Comparison of ENCODE assay signal across 8 cellular contexts in the genomic region with DNA sequence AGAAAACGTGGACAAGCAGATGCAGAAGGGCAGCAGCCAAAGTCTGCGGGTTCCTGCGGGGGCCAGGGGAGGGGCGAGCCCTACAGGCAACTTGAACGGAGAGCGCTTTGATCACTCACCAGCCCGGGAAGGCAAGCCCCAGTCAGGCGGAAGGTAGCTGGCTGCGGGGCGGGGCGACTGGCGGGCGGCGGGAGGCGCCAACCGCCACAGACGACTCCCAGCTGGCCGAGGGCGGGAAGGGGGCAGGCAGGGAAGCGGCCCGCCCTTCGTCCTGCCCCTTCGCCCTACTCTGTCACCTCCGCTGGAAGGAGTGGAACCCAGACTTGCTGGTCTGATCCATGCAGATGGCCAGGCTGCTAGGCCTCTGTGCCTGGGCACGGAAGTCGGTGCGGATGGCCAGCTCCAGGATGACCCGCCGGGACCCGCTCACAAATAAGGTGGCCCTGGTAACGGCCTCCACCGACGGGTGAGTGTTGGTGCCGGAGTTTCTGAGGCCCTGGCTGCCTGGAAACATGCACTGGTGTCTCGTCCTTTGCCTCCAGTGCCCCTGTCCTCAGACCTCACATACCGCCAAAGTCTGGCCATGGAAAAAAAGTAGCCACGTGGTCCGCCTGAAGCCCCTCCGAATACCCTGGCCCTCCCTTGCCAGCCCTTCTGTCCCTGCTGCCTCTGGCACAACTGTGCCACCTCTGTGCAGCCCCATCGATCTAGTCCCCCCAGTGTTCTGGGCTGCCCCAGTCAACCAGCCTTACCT. TPM values are rescaled to one million over a fixed set of nuclear protein-coding genes. Genes with fewer than 3 reads are reported as not detected.
DNase-seq lines count a peak whose midpoint lies in the region; ATAC-seq and TF ChIP-seq lines count a peak whose summit lies in the region.
"Not testable (repeated sequence)": the region's sequence is repeated elsewhere in the genome, so short reads cannot be mapped to it uniquely, and the experiment has no call there.

A gene (plus strand): TSS at position 320 of the 754 bp plus-strand sequence. CDS start 19 bp downstream, at position 339.

- H3K27me3 Mint-ChIP-seq in nephron (ENCODE audit: low read depth) = not testable (repeated sequence)

- H3K4me3 Mint-ChIP-seq in nephron = peak within 1 kb of the TSS; percentile 77 to 84 (median 79)

- H3K4me3 ChIP-seq in DOHH2 (ENCODE audit: low read length) = peak within 1 kb of the TSS; percentile 74
- peak within 1 kb of the TSS; percentile 35 for H3K4me3 ChIP-seq in fibroblast of the aortic adventitia (ENCODE audit: low read depth, low read length)

- not testable (repeated sequence) for H3K9me2 ChIP-seq in DOHH2 (replicated peaks; ENCODE audit: control insufficient read depth, low read length)

- not testable (repeated sequence) for H3K27ac ChIP-seq in DOHH2 (ENCODE audit: low read depth, low read length)

- H3K9me3 Mint-ChIP-seq in nephron = not testable (repeated sequence)

- not testable (repeated sequence) for H3F3A ChIP-seq in DOHH2 (ENCODE audit: control insufficient read depth, insufficient read depth)

- peak within 1 kb of the TSS; percentile 81 to 93 (median 84) for H3K27ac Mint-ChIP-seq in nephron

- peaks cover 10% of the 10 kb centered on the region for H3K4me1 ChIP-seq in DOHH2 (ENCODE audit: control insufficient read depth, low read length)

- H3K4me2 ChIP-seq in DOHH2 (ENCODE audit: low read length) = peak within 1 kb of the TSS; percentile 68

- TF ChIP-seq CTCF in DOHH2 (IDR thresholded peaks at IDR 0.05; ENCODE audit: low read depth, low read length, poor library complexity, severe bottlenecking); fibroblast of the aortic adventitia (IDR thresholded peaks at IDR 0.05; ENCODE audit: insufficient read depth, low read length); nephron (IDR thresholded peaks at IDR 0.05; ENCODE audit: unreplicated experiment in 3 of 3): not testable (repeated sequence)

- not testable (repeated sequence) for H4K20me1 ChIP-seq in DOHH2 (ENCODE audit: control insufficient read depth, insufficient read depth, low read depth, low read length)

- H3K36me3 Mint-ChIP-seq in nephron (ENCODE audit: low read depth) = not testable (repeated sequence)

- H3K79me2 ChIP-seq in DOHH2 (ENCODE audit: control insufficient read depth, low read length) = not testable (repeated sequence)

- peak; percentile 82 for ATAC-seq in GM21528 (IDR thresholded peaks at IDR 0.05; ENCODE audit: low FRiP score, unreplicated experiment)

- H3K36me3 ChIP-seq in DOHH2 (ENCODE audit: control insufficient read depth, low read length) = not testable (repeated sequence)

- peaks cover 43% of the 10 kb centered on the region for H3K4me1 Mint-ChIP-seq in nephron

- H3K27me3 ChIP-seq in DOHH2 (ENCODE audit: control insufficient read depth, low read length) = not testable (repeated sequence)

- DNase-seq in HT-29 (ENCODE audit: low spot score) (peak; percentile 80), SIG-M5 (lab: John Stamatoyannopoulos, UW) (peak; percentile 15), fibroblast of the aortic adventitia (ENCODE audit: low read depth) (peak; percentile 17)
- peak; percentile 93 for DNase-seq in activated effector memory CD4-positive, alpha-beta T cell treated with anti-CD3 and anti-CD28 coated beads, Interleukin-2, amount 50 U/mL, for 16 hours
- peak; percentile 69 to 80 for DNase-seq in stimulated activated CD8-positive, alpha-beta memory T cell treated with anti-CD3 and anti-CD28 coated beads, Interleukin-7, amount 100 ng/mL, for 48 hours (ENCODE audit: extremely low read depth in 1 of 2, low read depth in 1 of 2)

- not testable (repeated sequence) for H3K9me3 ChIP-seq in DOHH2 (ENCODE audit: control insufficient read depth, insufficient read depth, low read length)

RNA-seq across cellular contexts. Expression of the gene that starts here (rescaled TPM):
- 29.2 and 35.7 TPM in 2 replicates for total RNA-seq in HT-29 (2014; rRNA removed; shearing (Covaris generic))
- total RNA-seq in fibroblast of the aortic adventitia (ENCODE audit: low replicate concordance) = 5.5 and 8.3 TPM in 2 replicates

Comparison
In these comparisons a context has a peak if more than half of its experiments do, and no peak if none do; other contexts are left out.
1. DNase-seq: peak in every context shown above with its lines; median percentile 93 in activated effector memory CD4-positive, alpha-beta T cell treated with anti-CD3 and anti-CD28 coated beads, Interleukin-2, amount 50 U/mL, for 16 hours; 80 in HT-29; 74 in stimulated activated CD8-positive, alpha-beta memory T cell treated with anti-CD3 and anti-CD28 coated beads, Interleukin-7, amount 100 ng/mL, for 48 hours; 17 in fibroblast of the aortic adventitia; 15 in SIG-M5.